ENCODE assay signal across 1 cellular context in genomic region chr1:43058545-43059360, GRCh38.
TF ChIP-seq lines count a peak whose summit lies in the region.

No MANE protein-coding gene starts in this region.

TF ChIP-seq in IMR-90, 13 proteins besides CTCF, POLR2A, EP300 and RAD21 (continued from another document):
- TF ChIP-seq ELK1 (IDR thresholded peaks at IDR 0.05; ENCODE audit: borderline replicate concordance, low read depth, low read length), result no peak
- TF ChIP-seq BHLHE40 (IDR thresholded peaks at IDR 0.05; ENCODE audit: low read depth, low read length), result peak; percentile 66
- TF ChIP-seq MAZ (IDR thresholded peaks at IDR 0.05; ENCODE audit: borderline replicate concordance, low read depth, low read length), result no peak
- TF ChIP-seq MXI1 (IDR thresholded peaks at IDR 0.05; ENCODE audit: borderline replicate concordance, low read depth, low read length), result no peak
- TF ChIP-seq USF2 (IDR thresholded peaks at IDR 0.05; ENCODE audit: low read depth, low read length), result no peak
- TF ChIP-seq CEBPB (IDR thresholded peaks at IDR 0.05; ENCODE audit: low read depth, low read length), result no peak
- peak; percentile 31; the same call in 1 of the 2 replicates for TF ChIP-seq NFE2L2 (IDR thresholded peaks at IDR 0.05; ENCODE audit: low read depth, low read length)
- TF ChIP-seq SMC3 (IDR thresholded peaks at IDR 0.05; ENCODE audit: low read depth, low read length), result no peak
- peak; percentile 99 for TF ChIP-seq MAFK (IDR thresholded peaks at IDR 0.05; ENCODE audit: low read depth, low read length)
- no peak for TF ChIP-seq CHD1 (IDR thresholded peaks at IDR 0.05; ENCODE audit: low read depth, low read length)
- no peak for TF ChIP-seq RCOR1 (IDR thresholded peaks at IDR 0.05; ENCODE audit: insufficient replicate concordance, low read length)
